In the genomic region with DNA sequence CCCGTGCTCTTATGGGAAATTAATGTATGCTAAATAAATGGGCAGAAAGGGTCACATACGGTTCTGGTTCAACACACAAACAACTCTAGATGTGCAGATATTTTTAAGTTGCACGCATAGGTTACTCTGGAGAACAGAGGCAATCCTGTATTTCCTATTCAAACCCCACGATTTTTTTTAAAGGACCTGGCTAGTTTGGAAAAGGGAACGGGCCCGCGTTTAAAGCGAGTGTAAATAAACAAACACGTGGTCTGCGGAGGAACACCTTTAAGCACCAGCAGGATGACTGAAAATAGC, we compare ENCODE assay signal across 8 cellular contexts. TPM values are rescaled to one million over a fixed set of nuclear protein-coding genes. Genes with fewer than 3 reads are reported as not detected.
DNase-seq lines count a peak whose midpoint lies in the region; ATAC-seq and TF ChIP-seq lines count a peak whose summit lies in the region.

No MANE protein-coding gene starts in this region.

- H3K27me3 ChIP-seq in heart left ventricle (no peaks in the 10 kb centered on the region), liver (ENCODE audit: control insufficient read depth in 4 of 4, insufficient read depth in 4 of 4, low read length in 3 of 4) (no peaks in the 10 kb centered on the region), upper lobe of left lung (no peaks in the 10 kb centered on the region)

- ATAC-seq in heart left ventricle (peak in 1 of 4 donors; percentile 19), left ventricle myocardium superior (no peak), HG03439 (IDR thresholded peaks at IDR 0.05; ENCODE audit: unreplicated experiment) (peak; percentile 1), upper lobe of left lung (ENCODE audit: low FRiP score in 2 of 2) (no peak)
- ATAC-seq in activated naive CD8-positive, alpha-beta T cell treated with anti-CD3 and anti-CD28 coated beads, Interleukin-2, amount 10 ng/mL, durations not matched to agents 7 days and 5 days (ENCODE audit: low read depth): peak; percentile 4

- peaks cover 23% of the 10 kb centered on the region for H3K36me3 Mint-ChIP-seq in activated naive CD8-positive, alpha-beta T cell treated with anti-CD3 and anti-CD28 coated beads, Interleukin-2, amount 10 ng/mL, durations not matched to agents 7 days and 5 days

- TF ChIP-seq RAD21 in liver (IDR thresholded peaks at IDR 0.05): no peak

- POLR2A ChIA-PET in activated naive CD8-positive, alpha-beta T cell treated with anti-CD3 and anti-CD28 coated beads, Interleukin-2, amount 10 ng/mL, durations not matched to agents 7 days and 5 days (lab: Charles Lee): interaction anchor here (0.7 to 0.8 kb wide), 2 partner anchors 9 to 680 kb away, joined by 3 to 5 read pairs; no protein-coding TSS in a partner anchor

- 0 to 1% (median 0%) methylated on average over 10 of the region's 10 CpGs for WGBS in heart left ventricle, 4 donors
- WGBS in liver: under 1% methylated on average over 10 of the region's 10 CpGs
- 0 to 1% methylated on average over 9 to 10 of the region's 10 CpGs for WGBS in upper lobe of left lung, 2 donors

- TF ChIP-seq EP300 in upper lobe of left lung (IDR thresholded peaks at IDR 0.05): no peak

- TF ChIP-seq CTCF in heart left ventricle (IDR thresholded peaks at IDR 0.05) (no peak), liver (IDR thresholded peaks at IDR 0.05; ENCODE audit: low read depth, low read length, missing input control) (no peak), upper lobe of left lung (IDR thresholded peaks at IDR 0.05) (no peak)

- DNase-seq in heart left ventricle (no peak), left ventricle myocardium superior (no peak), upper lobe of left lung (no peak), dermis blood vessel endothelial cell (no peak), AG20443 (ENCODE audit: low spot score) (no peak)
- no peak for DNase-seq in activated naive CD8-positive, alpha-beta T cell treated with anti-CD3 and anti-CD28 coated beads, Interleukin-2, amount 10 ng/mL, durations not matched to agents 7 days and 5 days

- peak overlapping the region; percentile 92 for H3K4me3 Mint-ChIP-seq in activated naive CD8-positive, alpha-beta T cell treated with anti-CD3 and anti-CD28 coated beads, Interleukin-2, amount 10 ng/mL, durations not matched to agents 7 days and 5 days

- no peaks in the 10 kb centered on the region for H3K9me3 ChIP-seq in heart left ventricle
- H3K9me3 ChIP-seq in liver (ENCODE audit: control insufficient read depth in 4 of 4, low read length in 3 of 4): no peaks in the 10 kb centered on the region
- H3K9me3 ChIP-seq in upper lobe of left lung: no peaks in the 10 kb centered on the region

- peaks cover 0 to 47% (median 42%) of the 10 kb centered on the region in 9 donors for H3K36me3 ChIP-seq in heart left ventricle
- H3K36me3 ChIP-seq in liver (ENCODE audit: control insufficient read depth in 4 of 4, insufficient read depth in 3 of 4, low read depth in 1 of 4, low read length in 3 of 4): peaks cover 5 to 22% (median 17%) of the 10 kb centered on the region in 4 donors
- peaks cover 3 to 40% (median 16%) of the 10 kb centered on the region in 4 donors for H3K36me3 ChIP-seq in upper lobe of left lung

- peak overlapping the region; percentile 75 for H3K9ac ChIP-seq in liver (ENCODE audit: low read depth in 1 of 2, low read length in 2 of 2)

- peaks cover 21% of the 10 kb centered on the region for H3K4me1 Mint-ChIP-seq in activated naive CD8-positive, alpha-beta T cell treated with anti-CD3 and anti-CD28 coated beads, Interleukin-2, amount 10 ng/mL, durations not matched to agents 7 days and 5 days

- no peak for TF ChIP-seq POLR2A in heart left ventricle (IDR thresholded peaks at IDR 0.05)
- no peak for TF ChIP-seq POLR2A in upper lobe of left lung (IDR thresholded peaks at IDR 0.05)

- H3K4me3 ChIP-seq in heart left ventricle (peak overlapping the region; percentile 40 to 98 (median 85)), liver (ENCODE audit: low read depth in 1 of 3, low read length in 3 of 3) (peak overlapping the region; percentile 79 to 91 (median 80)), upper lobe of left lung (peak overlapping the region; percentile 72 to 86 (median 80))

- no peaks in the 10 kb centered on the region for H3K27me3 Mint-ChIP-seq in activated naive CD8-positive, alpha-beta T cell treated with anti-CD3 and anti-CD28 coated beads, Interleukin-2, amount 10 ng/mL, durations not matched to agents 7 days and 5 days

- no peaks in the 10 kb centered on the region for H3K9me3 Mint-ChIP-seq in activated naive CD8-positive, alpha-beta T cell treated with anti-CD3 and anti-CD28 coated beads, Interleukin-2, amount 10 ng/mL, durations not matched to agents 7 days and 5 days

- H3K4me1 ChIP-seq in heart left ventricle (peaks cover 0 to 33% (median 18%) of the 10 kb centered on the region in 12 donors), liver (ENCODE audit: control insufficient read depth in 4 of 4, insufficient read depth in 4 of 4, low read length in 3 of 4) (peaks cover 6 to 17% (median 10%) of the 10 kb centered on the region in 4 donors), upper lobe of left lung (peaks cover 19 to 25% (median 21%) of the 10 kb centered on the region in 4 donors)

- H3K27ac ChIP-seq in heart left ventricle: peak overlapping the region in 10 of 12 donors; percentile 36 to 85 (median 78)
- peak overlapping the region; percentile 59 to 69 for H3K27ac ChIP-seq in liver (ENCODE audit: low read depth in 1 of 2, low read length in 2 of 2)
- H3K27ac ChIP-seq in upper lobe of left lung: peak overlapping the region; percentile 82 to 89 (median 86)

- intact Hi-C loops in heart left ventricle (cut with DNase I): loop anchor here in 2 of 10 donors (5.0 to 10.0 kb wide), 2 partner anchors 308 to 596 kb away; no protein-coding TSS in a partner anchor
- intact Hi-C loops in left ventricle myocardium superior (cut with micrococcal nuclease): loop anchor here (10.0 kb wide), 1 partner anchor 318 kb away; no protein-coding TSS in a partner anchor

- peak overlapping the region; percentile 85 for H3K27ac Mint-ChIP-seq in activated naive CD8-positive, alpha-beta T cell treated with anti-CD3 and anti-CD28 coated beads, Interleukin-2, amount 10 ng/mL, durations not matched to agents 7 days and 5 days

TF ChIP-seq in liver, 16 proteins besides CTCF, POLR2A, EP300 and RAD21 (continues in another document):
- TF ChIP-seq FOXA1 (IDR thresholded peaks at IDR 0.05) (no peak), RXRA (IDR thresholded peaks at IDR 0.05) (no peak), TAF1 (conservative IDR thresholded peaks at IDR 0.05) (no peak), FOXA2 (IDR thresholded peaks at IDR 0.05) (no peak), JUND (IDR thresholded peaks at IDR 0.05) (no peak)

RNA-seq across cellular contexts. Expression of a gene that starts 0.6 kb away (rescaled TPM):
- total RNA-seq in heart left ventricle: 10 to 100 TPM in 2 of 9 donors, 1 to 10 TPM in 7; 4.2 to 12.3 (median 8.4) TPM
- 1 to 10 TPM; 1.9 to 6.3 TPM for polyA plus RNA-seq in heart left ventricle
- 7.4 TPM for total RNA-seq in left ventricle myocardium superior
- 10 to 100 TPM; 40.8 to 41.1 TPM for total RNA-seq in activated naive CD8-positive, alpha-beta T cell treated with anti-CD3 and anti-CD28 coated beads, Interleukin-2, amount 10 ng/mL, durations not matched to agents 7 days and 5 days
- 10 to 100 TPM in 1 of 2 donors, 1 to 10 TPM in 1; 8.4 to 18.3 TPM for total RNA-seq in liver
- polyA plus RNA-seq in liver: 1 to 10 TPM; 1.5 to 2.9 TPM
- total RNA-seq in upper lobe of left lung: 10 to 100 TPM in 5 of 6 donors, 1 to 10 TPM in 1; 6.7 to 24.7 (median 16.3) TPM
- 14.0 and 19.6 TPM in 2 replicates for total RNA-seq in dermis blood vessel endothelial cell

RNA-seq across cellular contexts. Expression of a gene that starts 0.7 kb away (rescaled TPM):
- total RNA-seq in heart left ventricle: 1 to 10 TPM; 3.5 to 6.9 (median 5.7) TPM
- polyA plus RNA-seq in heart left ventricle: 10 to 100 TPM in 1 of 2 donors, 1 to 10 TPM in 1; 5.6 to 10.5 TPM
- total RNA-seq in left ventricle myocardium superior: 6.0 TPM
- 10 to 100 TPM; 36.1 to 37.0 TPM for total RNA-seq in activated naive CD8-positive, alpha-beta T cell treated with anti-CD3 and anti-CD28 coated beads, Interleukin-2, amount 10 ng/mL, durations not matched to agents 7 days and 5 days
- 10 to 100 TPM in 1 of 2 donors, 1 to 10 TPM in 1; 8.8 to 10.9 TPM for total RNA-seq in liver
- 10 to 100 TPM in 1 of 2 donors, 1 to 10 TPM in 1; 5.4 to 12.3 TPM for polyA plus RNA-seq in liver
- 10 to 100 TPM in 5 of 6 donors, 1 to 10 TPM in 1; 9.5 to 42.7 (median 18.4) TPM for total RNA-seq in upper lobe of left lung
- 11.2 and 15.7 TPM in 2 replicates for total RNA-seq in dermis blood vessel endothelial cell

RNA-seq across cellular contexts. Expression of a gene that starts 19.2 kb away (rescaled TPM):
- total RNA-seq in heart left ventricle (not detected), left ventricle myocardium superior (not detected), liver (not detected), upper lobe of left lung (10 to 100 TPM in 2 of 6 donors, 1 to 10 TPM in 2, under 1 TPM in 1, not detected in 1; 0.31 to 14.7 (median 4.1) TPM), dermis blood vessel endothelial cell (not detected in 2 replicates)
- polyA plus RNA-seq in heart left ventricle (not detected), liver (under 1 TPM; 0.36 to 0.94 TPM)
- total RNA-seq in activated naive CD8-positive, alpha-beta T cell treated with anti-CD3 and anti-CD28 coated beads, Interleukin-2, amount 10 ng/mL, durations not matched to agents 7 days and 5 days: not detected

RNA-seq across cellular contexts. Expression of a gene that starts 50.6 kb away (rescaled TPM):
- total RNA-seq in heart left ventricle (1 to 10 TPM; 1.0 to 4.7 (median 1.3) TPM), left ventricle myocardium superior (1.4 TPM), liver (1 to 10 TPM; 1.9 to 4.3 TPM), upper lobe of left lung (1 to 10 TPM; 5.0 to 9.4 (median 7.0) TPM), dermis blood vessel endothelial cell (6.4 and 6.5 TPM in 2 replicates)
- polyA plus RNA-seq in heart left ventricle (1 to 10 TPM in 1 of 2 donors, under 1 TPM in 1; 0.46 to 1.0 TPM), liver (under 1 TPM; 0.47 to 0.95 TPM)
- total RNA-seq in activated naive CD8-positive, alpha-beta T cell treated with anti-CD3 and anti-CD28 coated beads, Interleukin-2, amount 10 ng/mL, durations not matched to agents 7 days and 5 days: 1 to 10 TPM; 6.7 to 6.8 TPM

Comparison
In these comparisons a context has a peak if more than half of its experiments do, and no peak if none do; other contexts are left out.
1. ATAC-seq: peak in HG03439 (single experiment) and activated naive CD8-positive, alpha-beta T cell treated with anti-CD3 and anti-CD28 coated beads, Interleukin-2, amount 10 ng/mL, durations not matched to agents 7 days and 5 days (single experiment); none in left ventricle myocardium superior (single experiment) and upper lobe of left lung (0 of 2).
2. Peak in every context shown above with its lines, with median percentiles within 50 percentile points of each other: H3K27ac ChIP-seq and H3K4me3 ChIP-seq.